9 cellular contexts compared by ENCODE assay signal in the genomic region with DNA sequence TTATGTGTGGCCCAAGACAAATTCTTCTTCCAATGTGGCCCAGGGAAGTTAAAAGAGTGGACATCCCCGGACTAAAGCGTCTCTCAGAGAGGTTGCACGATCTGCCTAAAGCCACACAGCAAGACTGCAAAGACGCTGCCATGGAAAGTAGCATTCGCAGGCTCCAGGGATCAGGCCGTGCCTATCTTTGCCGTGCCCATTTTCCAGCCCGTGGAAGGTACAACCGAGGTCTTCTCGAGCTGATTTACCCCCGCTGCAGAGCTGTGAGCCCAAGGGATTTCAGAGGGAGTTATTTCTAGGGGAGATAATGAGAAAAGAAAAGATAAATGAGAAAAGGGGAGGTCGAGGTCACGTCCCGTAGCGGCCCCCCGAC. TPM values are rescaled to one million over a fixed set of nuclear protein-coding genes. Genes with fewer than 3 reads are reported as not detected.
DNase-seq lines count a peak whose midpoint lies in the region; ATAC-seq lines count a peak whose summit lies in the region.
"Had no signal": no experiment of that assay in that cellular context is flagged by ENCODE, and none has a peak within 500 bp of the region (broad histone marks: within the 10 kb centered on the region; RNA-seq: fewer than 3 reads in every experiment).

No MANE protein-coding gene starts in this region.

- peaks cover 7% of the 10 kb centered on the region for H3K36me3 Mint-ChIP-seq in activated CD4-positive, alpha-beta T cell treated with anti-CD3 and anti-CD28 coated beads, Interleukin-2, amount 10 ng/mL, durations not matched to agents 24 days and 14 days (ENCODE audit: low read depth)

- H3K9me3 ChIP-seq in adipocyte (ENCODE audit: control insufficient read depth, low read length) = no peaks in the 10 kb centered on the region

- H3K9ac ChIP-seq in adipocyte (ENCODE audit: low read length) = peak overlapping the region; percentile 77

- intact Hi-C loops in activated CD4-positive, alpha-beta T cell treated with anti-CD3 and anti-CD28 coated beads, Interleukin-2, amount 10 ng/mL, durations not matched to agents 24 days and 14 days (cut with micrococcal nuclease) = loop anchor here (1.0 kb wide), 1 partner anchor 13 kb away; no protein-coding TSS in a partner anchor

- no peaks in the 10 kb centered on the region for H3K9me3 Mint-ChIP-seq in activated CD4-positive, alpha-beta T cell treated with anti-CD3 and anti-CD28 coated beads, Interleukin-2, amount 10 ng/mL, durations not matched to agents 24 days and 14 days

- H3K27me3 ChIP-seq in adipocyte (replicated peaks; ENCODE audit: control insufficient read depth, insufficient read depth, low read length) (no peaks in the 10 kb centered on the region), layer of hippocampus (ENCODE audit: control insufficient read depth, insufficient read depth, low read length) (no peaks in the 10 kb centered on the region)

- H3K36me3 ChIP-seq in adipocyte (ENCODE audit: control insufficient read depth, insufficient read depth, low read length, severe bottlenecking) = no peaks in the 10 kb centered on the region

- ATAC-seq in HG02798 (IDR thresholded peaks at IDR 0.05; ENCODE audit: poor library complexity, unreplicated experiment) = no peak

- peak overlapping the region; percentile 58 for H3K27ac Mint-ChIP-seq in activated CD4-positive, alpha-beta T cell treated with anti-CD3 and anti-CD28 coated beads, Interleukin-2, amount 10 ng/mL, durations not matched to agents 24 days and 14 days

- H3K4me3 ChIP-seq in adipocyte (ENCODE audit: low read length) = peak overlapping the region; percentile 81

- peak overlapping the region; percentile 38 for H3K27ac ChIP-seq in layer of hippocampus (ENCODE audit: low read depth, low read length)
- H3K27ac ChIP-seq in temporal lobe (ENCODE audit: low read depth, low read length) = peak overlapping the region; percentile 2
- H3K27ac ChIP-seq: C4-2B had no signal

- peaks cover 2% of the 10 kb centered on the region for H3K27me3 Mint-ChIP-seq in activated CD4-positive, alpha-beta T cell treated with anti-CD3 and anti-CD28 coated beads, Interleukin-2, amount 10 ng/mL, durations not matched to agents 24 days and 14 days

- no peak for DNase-seq in activated CD4-positive, alpha-beta T cell treated with anti-CD3 and anti-CD28 coated beads, Interleukin-2, amount 10 ng/mL, durations not matched to agents 24 days and 14 days
- no peak for DNase-seq in activated CD4-positive, alpha-beta T cell treated with anti-CD3 and anti-CD28 coated beads, Interleukin-2, amount 50 U/mL, for 1 hour
- DNase-seq in adipocyte (ENCODE audit: low read depth) (no peak), hippocampal formation (lab: John Stamatoyannopoulos, UW) (no peak), HuH-7 (ENCODE audit: low spot score) (no peak)

- peaks cover 16% of the 10 kb centered on the region for H3K4me1 Mint-ChIP-seq in activated CD4-positive, alpha-beta T cell treated with anti-CD3 and anti-CD28 coated beads, Interleukin-2, amount 10 ng/mL, durations not matched to agents 24 days and 14 days

- H3K4me3 Mint-ChIP-seq in activated CD4-positive, alpha-beta T cell treated with anti-CD3 and anti-CD28 coated beads, Interleukin-2, amount 10 ng/mL, durations not matched to agents 24 days and 14 days = peak overlapping the region; percentile 87

- H3K4me1 ChIP-seq in adipocyte (ENCODE audit: control insufficient read depth, insufficient read depth, low read length) = peaks cover 5% of the 10 kb centered on the region

RNA-seq across cellular contexts. Expression of gene NYAP1, which starts 1.0 kb away (rescaled TPM):
- total RNA-seq in activated CD4-positive, alpha-beta T cell treated with anti-CD3 and anti-CD28 coated beads, Interleukin-2, amount 10 ng/mL, durations not matched to agents 24 days and 14 days = 0.17 and 0.49 TPM in 2 replicates
- total RNA-seq in temporal lobe = 29.7 TPM

RNA-seq across cellular contexts. Expression of gene TSC22D4, which starts 3.7 kb away (rescaled TPM):
- total RNA-seq in activated CD4-positive, alpha-beta T cell treated with anti-CD3 and anti-CD28 coated beads, Interleukin-2, amount 10 ng/mL, durations not matched to agents 24 days and 14 days = 113 and 121 TPM in 2 replicates
- 8.4 TPM for total RNA-seq in temporal lobe

RNA-seq across cellular contexts. Expression of gene SPACDR, which starts 18.7 kb away (rescaled TPM):
- 2.7 and 2.9 TPM in 2 replicates for total RNA-seq in activated CD4-positive, alpha-beta T cell treated with anti-CD3 and anti-CD28 coated beads, Interleukin-2, amount 10 ng/mL, durations not matched to agents 24 days and 14 days
- 0.25 TPM for total RNA-seq in temporal lobe

RNA-seq across cellular contexts. Expression of gene PPP1R35, which starts 46.4 kb away (rescaled TPM):
- total RNA-seq in activated CD4-positive, alpha-beta T cell treated with anti-CD3 and anti-CD28 coated beads, Interleukin-2, amount 10 ng/mL, durations not matched to agents 24 days and 14 days = 52.8 and 59.9 TPM in 2 replicates
- total RNA-seq in temporal lobe = 5.9 TPM

RNA-seq across cellular contexts. Expression of gene MEPCE, which starts 53.1 kb away (rescaled TPM):
- total RNA-seq in activated CD4-positive, alpha-beta T cell treated with anti-CD3 and anti-CD28 coated beads, Interleukin-2, amount 10 ng/mL, durations not matched to agents 24 days and 14 days = 55.8 and 57.2 TPM in 2 replicates
- total RNA-seq in temporal lobe = 16.7 TPM

Comparison
In these comparisons a context has a peak if more than half of its experiments do, and no peak if none do; other contexts are left out.
1. RNA of gene NYAP1, which starts 1.0 kb away (total RNA-seq): 29.7 TPM in temporal lobe (single experiment); 0.17 to 0.49 TPM in activated CD4-positive, alpha-beta T cell treated with anti-CD3 and anti-CD28 coated beads, Interleukin-2, amount 10 ng/mL, durations not matched to agents 24 days and 14 days; every median in the first group is over 10 times any median in the second.
2. RNA of gene TSC22D4, which starts 3.7 kb away (total RNA-seq): 113 to 121 TPM in activated CD4-positive, alpha-beta T cell treated with anti-CD3 and anti-CD28 coated beads, Interleukin-2, amount 10 ng/mL, durations not matched to agents 24 days and 14 days; 8.4 TPM in temporal lobe (single experiment); every median in the first group is over 10 times any median in the second.